Comparison of ENCODE assay signal across 24 cellular contexts in the genomic region with DNA sequence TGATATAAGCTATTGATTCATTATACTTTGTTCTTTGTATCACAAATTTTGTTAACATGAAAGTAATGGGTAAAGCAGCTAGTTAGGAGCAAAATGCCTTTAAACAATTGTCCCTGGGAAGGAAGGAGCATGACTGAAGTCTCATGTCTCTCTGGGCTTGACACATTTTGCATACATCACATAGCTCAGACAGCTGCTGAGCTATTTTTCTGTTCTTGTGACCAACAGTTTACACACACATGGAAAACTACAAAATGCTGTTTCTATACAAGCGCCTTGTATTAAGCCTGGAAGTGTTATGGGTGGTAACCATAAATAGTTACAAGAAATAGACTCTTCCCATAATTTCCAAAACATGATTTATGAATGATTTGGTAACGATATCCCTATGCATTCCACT. TPM values are rescaled to one million over a fixed set of nuclear protein-coding genes. Genes with fewer than 3 reads are reported as not detected.
"Had no signal": no experiment of that assay in that cellular context is flagged by ENCODE, and none has a peak within 500 bp of the region (broad histone marks: within the 10 kb centered on the region; RNA-seq: fewer than 3 reads in every experiment).

No MANE protein-coding gene starts in this region.

- H3K9me3 ChIP-seq: ascending aorta, upper lobe of right lung had no signal

- DNase-seq: activated CD4-positive, alpha-beta T cell treated with anti-CD3 and anti-CD28 coated beads for 36 hours; activated CD4-positive, CD25-positive, alpha-beta regulatory T cell; activated CD8-positive, alpha-beta memory T cell treated with anti-CD3 and anti-CD28 coated beads, Interleukin-2, amount 10 ng/mL, durations not matched to agents 7 days and 5 days; activated CD8-positive, alpha-beta T cell treated with anti-CD3 and anti-CD28 coated beads, Interleukin-2, amount 10 ng/mL, durations not matched to agents 7 days and 5 days; activated T-cell treated with anti-CD3 and anti-CD28 coated beads, Interleukin-2, amount 50 U/mL, for 48 hours; foreskin keratinocyte; mammary epithelial cell; midbrain; naive thymus-derived CD8-positive, alpha-beta T cell; posterior cingulate gyrus; stimulated activated CD4-positive, alpha-beta T cell treated with anti-CD3 and anti-CD28 coated beads, Interleukin-1b, Interleukin-23, amount 100 ng/mL, for 48 hours; stimulated activated CD4-positive, alpha-beta T cell treated with anti-CD3 and anti-CD28 coated beads, Interleukin-4, amount 100 ng/mL, for 4 hours; stimulated activated CD8-positive, alpha-beta memory T cell treated with anti-CD3 and anti-CD28 coated beads, Interleukin-4, amount 100 ng/mL, for 48 hours; stimulated activated naive CD8-positive, alpha-beta T cell treated with anti-CD3 and anti-CD28 coated beads, Interleukin-15, amount 100 ng/mL, for 72 hours; substantia nigra; T-helper 1 cell; upper lobe of right lung had no signal

- H3K27me3 ChIP-seq: ascending aorta, foreskin keratinocyte, upper lobe of right lung had no signal

- H3K36me3 ChIP-seq: ascending aorta, upper lobe of right lung had no signal

- H3K4me2 ChIP-seq: smooth muscle cell had no signal

- ATAC-seq: activated CD4-positive, alpha-beta T cell treated with anti-CD3 and anti-CD28 coated beads for 36 hours; activated CD8-positive, alpha-beta memory T cell treated with anti-CD3 and anti-CD28 coated beads, Interleukin-2, amount 10 ng/mL, durations not matched to agents 7 days and 5 days; activated CD8-positive, alpha-beta T cell treated with anti-CD3 and anti-CD28 coated beads, Interleukin-2, amount 10 ng/mL, durations not matched to agents 7 days and 5 days; activated naive CD4-positive, alpha-beta T cell treated with anti-CD3 and anti-CD28 coated beads, Interleukin-2, amount 50 U/mL, for 72 hours; foreskin keratinocyte; naive thymus-derived CD8-positive, alpha-beta T cell; stimulated activated memory B cell treated with anti-CD40 and anti-IgM and Interleukin-4, amounts not matched to agents 10 μg/mL and 1 μg/mL and 100 μg/mL, for 72 hours; stimulated activated naive CD8-positive, alpha-beta T cell treated with anti-CD3 and anti-CD28 coated beads, Interleukin-15, amount 100 ng/mL, for 72 hours; upper lobe of right lung had no signal

- H3K27ac ChIP-seq: ascending aorta, foreskin keratinocyte, upper lobe of right lung had no signal

- H3K4me3 ChIP-seq: ascending aorta, smooth muscle cell, upper lobe of right lung had no signal

RNA-seq across cellular contexts. Expression of gene CHAD, which starts 37.9 kb away (rescaled TPM):
- total RNA-seq: activated CD4-positive, alpha-beta T cell treated with anti-CD3 and anti-CD28 coated beads for 36 hours; activated CD8-positive, alpha-beta memory T cell treated with anti-CD3 and anti-CD28 coated beads, Interleukin-2, amount 10 ng/mL, durations not matched to agents 7 days and 5 days; activated CD8-positive, alpha-beta T cell treated with anti-CD3 and anti-CD28 coated beads, Interleukin-2, amount 10 ng/mL, durations not matched to agents 7 days and 5 days; activated naive CD4-positive, alpha-beta T cell treated with anti-CD3 and anti-CD28 coated beads, Interleukin-2, amount 50 U/mL, for 72 hours; activated T-helper 2 cell treated with anti-CD3 and anti-CD28 coated beads, Interferon-gamma antibody, Interleukin-2, Interleukin-4, amounts not matched to agents 10 μg/mL and 5 μg/mL and 100 μg/mL, durations not matched to agents 14 hours and 24 hours and 36 hours; ascending aorta; endothelial cell of umbilical vein; foreskin keratinocyte; mammary epithelial cell; naive thymus-derived CD8-positive, alpha-beta T cell; omental fat pad; smooth muscle cell; upper lobe of right lung had no signal
- polyA plus RNA-seq: endothelial cell of umbilical vein; foreskin keratinocyte; mammary epithelial cell; naive thymus-derived CD8-positive, alpha-beta T cell had no signal

RNA-seq across cellular contexts. Expression of gene EME1, which starts 57.7 kb away (rescaled TPM):
- total RNA-seq: ascending aorta had no signal
